ENCODE assay signal across 11 cellular contexts in the genomic region with DNA sequence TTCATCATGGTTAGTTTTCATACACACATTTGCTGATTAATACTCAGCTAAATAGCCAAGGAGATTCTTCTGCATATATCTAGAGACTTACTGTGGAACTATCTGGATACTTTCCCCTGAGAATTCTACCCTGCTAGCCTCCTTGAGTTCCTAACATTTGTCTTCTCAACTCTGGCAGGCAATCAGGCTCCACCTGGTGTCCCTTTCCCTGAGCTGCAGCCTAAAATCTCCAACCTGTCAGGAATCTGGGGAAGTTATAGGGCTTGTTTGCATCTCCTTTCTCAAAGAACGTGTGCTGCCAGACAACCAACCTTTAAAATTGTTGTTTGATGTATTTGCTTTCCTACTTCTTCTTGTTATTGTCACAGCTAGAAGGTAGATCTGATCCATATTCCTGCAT.
DNase-seq lines count a peak whose midpoint lies in the region; ATAC-seq and TF ChIP-seq lines count a peak whose summit lies in the region.
"Had no signal": no experiment of that assay in that cellular context is flagged by ENCODE, and none has a peak within 500 bp of the region (broad histone marks: within the 10 kb centered on the region; RNA-seq: fewer than 3 reads in every experiment).

No MANE protein-coding gene starts in this region.

- TF ChIP-seq EP300 in stomach (IDR thresholded peaks at IDR 0.05): no peak

- TF ChIP-seq CTCF in epithelial cell of esophagus (IDR thresholded peaks at IDR 0.05; ENCODE audit: insufficient read depth, low read depth, low read length, missing control alignments) (peak; percentile 67), stomach (IDR thresholded peaks at IDR 0.05) (peak in 2 of 7 experiments; percentile 40 to 44)

- H3K27me3 ChIP-seq in stomach: no peaks in the 10 kb centered on the region
- H3K27me3 ChIP-seq: suprapubic skin had no signal

- WGBS in stomach, 5 donors: 24 to 36% (median 27%) methylated on average over 1 of the region's 1 CpG

- intact Hi-C loops in stomach (cut with DNase I; ENCODE audit: low total_unique reads): no loop called here

- H3K36me3 ChIP-seq in stomach: no peaks in the 10 kb centered on the region
- H3K36me3 ChIP-seq: suprapubic skin had no signal

- DNase-seq in NCI-H82 (lab: John Stamatoyannopoulos, UW) (peak; percentile 31), NCI-H82 treated with DMSO at 0.1 percent for 48 hours (lab: John Stamatoyannopoulos, UW; ENCODE audit: unreplicated experiment) (no peak), NCI-H748 (lab: John Stamatoyannopoulos, UW; ENCODE audit: unreplicated experiment) (peak; percentile 14), epithelial cell of esophagus (ENCODE audit: low read depth) (peak; percentile 37), stomach (peak; percentile 36), AG08396 (ENCODE audit: low spot score) (no peak), DMS79 (lab: John Stamatoyannopoulos, UW) (no peak)
- DNase-seq: amniotic stem cell, NCI-H345 had no signal

- TF ChIP-seq POLR2A in stomach (IDR thresholded peaks at IDR 0.05): no peak

- H3K4me3 ChIP-seq in epithelial cell of esophagus (ENCODE audit: low read length) (no peak overlapping the region), stomach (no peak overlapping the region)
- H3K4me3 ChIP-seq: suprapubic skin had no signal

- ATAC-seq in HG03280 (IDR thresholded peaks at IDR 0.05; ENCODE audit: unreplicated experiment): no peak

- H3K4me1 ChIP-seq in stomach: no peaks in the 10 kb centered on the region
- H3K4me1 ChIP-seq: suprapubic skin had no signal

- H3K9me3 ChIP-seq in stomach: no peaks in the 10 kb centered on the region
- H3K9me3 ChIP-seq: suprapubic skin had no signal

- no peak overlapping the region for H3K27ac ChIP-seq in stomach
- H3K27ac ChIP-seq: suprapubic skin had no signal

Comparison
In these comparisons a context has a peak if more than half of its experiments do, and no peak if none do; other contexts are left out.
1. DNase-seq: peak in NCI-H82 (single experiment), NCI-H748 (single experiment), epithelial cell of esophagus (single experiment) and stomach (single experiment); none in NCI-H82 treated with DMSO at 0.1 percent for 48 hours (single experiment), AG08396 (single experiment) and DMS79 (single experiment).